ENCODE assay signal across 8 cellular contexts in genomic region chr19:19489804-19490204, GRCh38. TPM values are rescaled to one million over a fixed set of nuclear protein-coding genes. Genes with fewer than 3 reads are reported as not detected.
DNase-seq lines count a peak whose midpoint lies in the region; ATAC-seq, FAIRE-seq and TF ChIP-seq lines count a peak whose summit lies in the region.

No MANE protein-coding gene starts in this region.

- BruUV-seq in Calu3 (replicated peaks; lab: Mats Ljungman, UMichigan), result no TSS peak

- TF ChIP-seq POLR2A in gastroesophageal sphincter (IDR thresholded peaks at IDR 0.05) (no peak), H54 (IDR thresholded peaks at IDR 0.05; ENCODE audit: low read depth, low read length) (no peak)

- TF ChIP-seq CTCF in Calu3 (IDR thresholded peaks at IDR 0.05; ENCODE audit: unreplicated experiment) (no peak), WERI-Rb-1 (IDR thresholded peaks at IDR 0.05; ENCODE audit: low read depth, low read length) (no peak), gastroesophageal sphincter (IDR thresholded peaks at IDR 0.05) (no peak), progenitor cell of endocrine pancreas (IDR thresholded peaks at IDR 0.05; ENCODE audit: unreplicated experiment) (no peak)

- H3K4me3 ChIP-seq in WERI-Rb-1 (ENCODE audit: low read depth, low read length) (no peak overlapping the region), gastroesophageal sphincter (no peak overlapping the region)

- no peak for FAIRE-seq in H54 (lab: Jason Lieb, UNC)

- H3K4me1 ChIP-seq in gastroesophageal sphincter, result peaks cover 0 to 52% (median 22%) of the 10 kb centered on the region in 3 donors

- 74 to 80% methylated on average over 1 to 4 of the region's 9 CpGs for WGBS in gastroesophageal sphincter (ENCODE audit: low coverage in 1 of 2), 2 donors

- intact Hi-C loops in Calu3 (cut with micrococcal nuclease; ENCODE audit: unreplicated experiment), result loop anchor here (1.0 to 5.0 kb wide), 2 partner anchors 83 to 123 kb away; partner anchors contain the start of gene GATAD2A

- H3K9me3 ChIP-seq in WERI-Rb-1 (ENCODE audit: severe bottlenecking), result no peaks in the 10 kb centered on the region
- H3K9me3 ChIP-seq in gastroesophageal sphincter, result no peaks in the 10 kb centered on the region

- peak overlapping the region; percentile 30 for H3K4me3 Mint-ChIP-seq in Calu3 (ENCODE audit: low read depth, unreplicated experiment)
- no peak overlapping the region for H3K4me3 Mint-ChIP-seq in progenitor cell of endocrine pancreas (ENCODE audit: low read depth)

- H3K4me1 Mint-ChIP-seq in Calu3 (ENCODE audit: low read depth, unreplicated experiment), result peaks cover 34% of the 10 kb centered on the region
- H3K4me1 Mint-ChIP-seq in progenitor cell of endocrine pancreas (ENCODE audit: low read depth), result peaks cover 33% of the 10 kb centered on the region

- H3K36me3 ChIP-seq in WERI-Rb-1 (peaks cover 28% of the 10 kb centered on the region), gastroesophageal sphincter (peaks cover 0 to 27% of the 10 kb centered on the region in 2 donors)

- peaks cover 31% of the 10 kb centered on the region for H3K36me3 Mint-ChIP-seq in Calu3 (ENCODE audit: insufficient read depth, unreplicated experiment)
- peaks cover 5% of the 10 kb centered on the region for H3K36me3 Mint-ChIP-seq in progenitor cell of endocrine pancreas (ENCODE audit: insufficient read depth)

- no peak for DNase-seq in Calu3
- DNase-seq in WERI-Rb-1, result no peak
- DNase-seq in progenitor cell of endocrine pancreas (ENCODE audit: low spot score, unreplicated experiment), result no peak
- no peak for DNase-seq in AML-193 (lab: John Stamatoyannopoulos, UW)
- no peak for DNase-seq in H54 (ENCODE audit: insufficient read length, low spot score)
- no peak for DNase-seq in NCI-H446 (lab: John Stamatoyannopoulos, UW)

- no peaks in the 10 kb centered on the region for H3K27me3 Mint-ChIP-seq in Calu3 (ENCODE audit: unreplicated experiment)
- H3K27me3 Mint-ChIP-seq in progenitor cell of endocrine pancreas, result no peaks in the 10 kb centered on the region

- no peak for TF ChIP-seq EP300 in gastroesophageal sphincter (IDR thresholded peaks at IDR 0.05)

- CTCF ChIA-PET in Calu3 (lab: Charles Lee), result interaction anchor here (0.5 to 2.6 kb wide), 7 partner anchors 45 to 344 kb away, joined by 3 to 20 read pairs (median 3); no protein-coding TSS in a partner anchor

- H3K27ac ChIP-seq in WERI-Rb-1 (peak overlapping the region; percentile 39; the same call in 1 of the 2 replicates), gastroesophageal sphincter (peak overlapping the region; percentile 4 to 75 (median 72))

- ATAC-seq in gastroesophageal sphincter (no peak), HG02970 (IDR thresholded peaks at IDR 0.05; ENCODE audit: low FRiP score, unreplicated experiment) (no peak)

- H3K27ac Mint-ChIP-seq in Calu3 (ENCODE audit: unreplicated experiment), result peak overlapping the region; percentile 88
- H3K27ac Mint-ChIP-seq in progenitor cell of endocrine pancreas, result peak overlapping the region; percentile 97

- H3K9me3 Mint-ChIP-seq in Calu3 (ENCODE audit: low read depth, unreplicated experiment) (no peaks in the 10 kb centered on the region), progenitor cell of endocrine pancreas (ENCODE audit: low read depth) (no peaks in the 10 kb centered on the region)

- no peaks in the 10 kb centered on the region for H3K27me3 ChIP-seq in WERI-Rb-1 (ENCODE audit: insufficient read depth, low read depth, severe bottlenecking)
- H3K27me3 ChIP-seq in gastroesophageal sphincter, result no peaks in the 10 kb centered on the region

RNA-seq across cellular contexts. Expression of gene TSSK6, which starts 25.5 kb away (rescaled TPM):
- total RNA-seq in Calu3 (2022) (2.8 and 3.1 TPM in 2 replicates), gastroesophageal sphincter (1 to 10 TPM in 2 of 4 donors, under 1 TPM in 2; 0.40 to 3.3 (median 0.92) TPM), progenitor cell of endocrine pancreas (2.7 and 3.3 TPM in 2 replicates)

RNA-seq across cellular contexts. Expression of gene NDUFA13, which starts 26.2 kb away (rescaled TPM):
- total RNA-seq in Calu3 (2022), result 191 and 193 TPM in 2 replicates
- total RNA-seq in gastroesophageal sphincter, result 100 to 1,000 TPM in 1 of 4 donors, 10 to 100 TPM in 3; 41.6 to 113 (median 71.4) TPM
- 346 and 347 TPM in 2 replicates for total RNA-seq in progenitor cell of endocrine pancreas

RNA-seq across cellular contexts. Expression of gene YJEFN3, which starts 38.9 kb away (rescaled TPM):
- total RNA-seq in Calu3 (2022), result 10.4 and 12.9 TPM in 2 replicates
- total RNA-seq in gastroesophageal sphincter, result 1 to 10 TPM in 2 of 4 donors, under 1 TPM in 2; 0.45 to 1.4 (median 0.96) TPM
- total RNA-seq in progenitor cell of endocrine pancreas, result 22.6 and 27.6 TPM in 2 replicates

RNA-seq across cellular contexts. Expression of gene CILP2, which starts 48.3 kb away (rescaled TPM):
- total RNA-seq in Calu3 (2022), result 1.3 and 1.7 TPM in 2 replicates
- under 1 TPM in 2 of 4 donors, not detected in 2; 0.19 to 0.27 TPM for total RNA-seq in gastroesophageal sphincter
- 2.4 and 2.6 TPM in 2 replicates for total RNA-seq in progenitor cell of endocrine pancreas
